In the genomic region with DNA sequence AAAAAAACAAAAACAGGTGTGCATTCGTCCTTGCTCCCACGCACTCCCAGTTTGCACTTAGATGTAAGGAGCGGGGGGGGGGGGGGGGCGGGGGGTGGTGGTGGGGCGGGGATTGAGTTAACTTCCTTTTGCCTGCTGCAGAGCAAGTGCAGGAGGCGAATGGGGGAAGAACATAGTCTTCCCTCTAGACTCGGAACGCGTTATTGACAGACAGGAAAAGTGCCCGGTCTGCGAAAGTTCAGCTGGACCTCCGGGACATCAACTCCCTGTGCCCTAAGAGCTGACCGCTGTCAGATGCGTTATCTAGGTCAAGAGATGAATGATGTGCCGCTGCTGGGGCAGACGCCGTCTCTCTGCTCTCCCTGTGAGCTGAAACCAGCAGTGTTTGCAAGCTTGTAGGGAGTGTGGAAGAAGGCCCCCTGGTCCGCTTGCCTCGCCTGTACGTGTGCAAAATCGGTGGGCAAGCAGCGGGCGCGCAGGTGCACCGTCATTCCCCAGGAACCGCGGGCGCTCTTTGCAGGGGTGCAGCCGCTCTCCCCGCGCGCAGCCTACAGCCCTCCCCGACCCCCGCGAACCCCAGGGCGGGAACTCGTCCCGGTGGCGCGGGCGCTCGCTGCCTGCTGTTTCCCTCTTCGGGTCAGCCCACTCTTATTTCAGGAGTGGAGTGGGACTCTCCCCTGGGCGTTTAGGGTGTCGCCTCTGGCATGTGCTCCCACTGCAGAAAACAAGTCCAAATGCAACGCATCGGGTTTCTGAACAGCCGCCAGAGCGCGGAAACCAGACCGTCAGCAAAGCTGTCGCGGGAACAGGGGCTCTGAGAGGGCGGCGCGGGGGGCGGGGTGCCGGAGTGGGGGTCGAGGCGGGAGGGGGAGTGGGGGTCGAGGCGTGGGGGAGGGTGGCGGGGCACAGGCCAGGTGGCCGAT, we compare ENCODE assay signal across 8 cellular contexts. TPM values are rescaled to one million over a fixed set of nuclear protein-coding genes. Genes with fewer than 3 reads are reported as not detected.
DNase-seq lines count a peak whose midpoint lies in the region; ATAC-seq, FAIRE-seq and TF ChIP-seq lines count a peak whose summit lies in the region.

No MANE protein-coding gene starts in this region.

- H3K36me3 Mint-ChIP-seq in stimulated activated effector memory CD8-positive, alpha-beta T cell treated with anti-CD3 and anti-CD28 coated beads, Interleukin-12 subunit alpha, Interleukin-12 subunit beta, amount 100 ng/mL, for 72 hours, result peaks cover 64% of the 10 kb centered on the region

- H3K27ac ChIP-seq in breast epithelium, result peak overlapping the region; percentile 90 to 95

- TF ChIP-seq POLR2A in breast epithelium (IDR thresholded peaks at IDR 0.05), result no peak

- no peak for ATAC-seq in left colon
- ATAC-seq in stimulated activated effector memory CD8-positive, alpha-beta T cell treated with anti-CD3 and anti-CD28 coated beads, Interleukin-12 subunit alpha, Interleukin-12 subunit beta, amount 100 ng/mL, for 72 hours, result peak; percentile 0
- no peak for ATAC-seq in HG03097 (IDR thresholded peaks at IDR 0.05; ENCODE audit: low FRiP score, unreplicated experiment)

- H3K9me3 Mint-ChIP-seq in stimulated activated effector memory CD8-positive, alpha-beta T cell treated with anti-CD3 and anti-CD28 coated beads, Interleukin-12 subunit alpha, Interleukin-12 subunit beta, amount 100 ng/mL, for 72 hours, result no peaks in the 10 kb centered on the region

- no peak for TF ChIP-seq CTCF in breast epithelium (IDR thresholded peaks at IDR 0.05)

- peak overlapping the region; percentile 98 for H3K27ac Mint-ChIP-seq in stimulated activated effector memory CD8-positive, alpha-beta T cell treated with anti-CD3 and anti-CD28 coated beads, Interleukin-12 subunit alpha, Interleukin-12 subunit beta, amount 100 ng/mL, for 72 hours

- H3K4me3 Mint-ChIP-seq in stimulated activated effector memory CD8-positive, alpha-beta T cell treated with anti-CD3 and anti-CD28 coated beads, Interleukin-12 subunit alpha, Interleukin-12 subunit beta, amount 100 ng/mL, for 72 hours, result peak overlapping the region; percentile 91

- peak; percentile 28 for DNase-seq in SIG-M5 treated with dmso at 0.1 percent for 504 hours (lab: John Stamatoyannopoulos, UW; ENCODE audit: unreplicated experiment)
- no peak for DNase-seq in SIG-M5 (lab: John Stamatoyannopoulos, UW)
- DNase-seq in SK-N-DZ (ENCODE audit: low spot score), result peak; percentile 69
- no peak for DNase-seq in breast epithelium (ENCODE audit: low spot score in 2 of 2)
- DNase-seq in left colon, result peak; percentile 53 to 54
- DNase-seq in stimulated activated effector memory CD8-positive, alpha-beta T cell treated with anti-CD3 and anti-CD28 coated beads, Interleukin-12 subunit alpha, Interleukin-12 subunit beta, amount 100 ng/mL, for 72 hours (ENCODE audit: low spot score in 2 of 2), result peak; percentile 35 to 66
- DNase-seq in RCC 7860 (ENCODE audit: low spot score), result no peak

- H3K9me3 ChIP-seq in breast epithelium, result no peaks in the 10 kb centered on the region

- H3K36me3 ChIP-seq in breast epithelium, result no peaks in the 10 kb centered on the region

- no peak for FAIRE-seq in RCC 7860 (lab: Jason Lieb, UNC)

- peaks cover 12 to 19% of the 10 kb centered on the region in 2 donors for H3K4me1 ChIP-seq in breast epithelium

- H3K4me3 ChIP-seq in breast epithelium, result peak overlapping the region; percentile 76 to 89 (median 83)

- H3K27me3 ChIP-seq in breast epithelium, result no peaks in the 10 kb centered on the region

- intact Hi-C loops in breast epithelium (cut with DNase I; ENCODE audit: low total_unique reads), result loop anchor here (5.0 to 10.0 kb wide), 3 partner anchors 39 to 204 kb away; no protein-coding TSS in a partner anchor
- intact Hi-C loops in left colon (cut with DNase I, micrococcal nuclease), result loop anchor here in 1 of 2 donors (5.0 to 10.0 kb wide), 2 partner anchors 76 to 201 kb away; no protein-coding TSS in a partner anchor

- H3K4me1 Mint-ChIP-seq in stimulated activated effector memory CD8-positive, alpha-beta T cell treated with anti-CD3 and anti-CD28 coated beads, Interleukin-12 subunit alpha, Interleukin-12 subunit beta, amount 100 ng/mL, for 72 hours, result peaks cover 49% of the 10 kb centered on the region

RNA-seq across cellular contexts. Expression of gene PFKFB3, which starts 1.9 kb away (rescaled TPM):
- polyA plus RNA-seq in SK-N-DZ (2014; cell fraction: cytosol; rRNA removed), result 22.4 and 26.5 TPM in 2 replicates
- polyA plus RNA-seq in SK-N-DZ (2014; cell fraction: nucleus; rRNA removed), result 24.0 and 24.5 TPM in 2 replicates
- total RNA-seq in breast epithelium (100 to 1,000 TPM in 2 of 3 donors, 10 to 100 TPM in 1; 94.8 to 240 (median 144) TPM), left colon (10 to 100 TPM; 19.1 to 20.2 TPM)

Comparison
In these comparisons a context has a peak if more than half of its experiments do, and no peak if none do; other contexts are left out.
1. DNase-seq: peak in SIG-M5 treated with dmso at 0.1 percent for 504 hours (single experiment), SK-N-DZ (single experiment), left colon (2 of 2) and stimulated activated effector memory CD8-positive, alpha-beta T cell treated with anti-CD3 and anti-CD28 coated beads, Interleukin-12 subunit alpha, Interleukin-12 subunit beta, amount 100 ng/mL, for 72 hours (2 of 2); none in SIG-M5 (single experiment), breast epithelium (0 of 2) and RCC 7860 (single experiment).
2. RNA of gene PFKFB3, which starts 1.9 kb away (total RNA-seq): 94.8 to 240 TPM in breast epithelium; 19.1 to 20.2 TPM in left colon; every median in the first group is over 4 times any median in the second.